In genomic region chr2:55419514-55420243, GRCh38 we compare ENCODE assay signal across 8 cellular contexts. TPM values are rescaled to one million over a fixed set of nuclear protein-coding genes. Genes with fewer than 3 reads are reported as not detected.
DNase-seq lines count a peak whose midpoint lies in the region; ATAC-seq, FAIRE-seq and TF ChIP-seq lines count a peak whose summit lies in the region.

TSS of gene CCDC88A (minus strand) at chr2:55419856. CDS start at chr2:55419079, 777 bp downstream.

- FAIRE-seq in GM19239 (lab: Jason Lieb, UNC) = peak; percentile 66

- no peaks in the 10 kb centered on the region for H3K9me3 ChIP-seq in BE2C

- DNase-seq in BE2C (peak; percentile 90), GM19239 (ENCODE audit: insufficient read length, low spot score) (peak; percentile 59), NCI-H524 (lab: John Stamatoyannopoulos, UW) (peak; percentile 94 to 97), coronary artery (ENCODE audit: low spot score) (peak; percentile 97), left colon (peak; percentile 93 to 94)
- peak; percentile 83 to 85 for DNase-seq in activated CD4-positive, alpha-beta T cell treated with anti-CD3 and anti-CD28 coated beads for 4 hours
- DNase-seq in stimulated activated CD4-positive, alpha-beta T cell treated with anti-CD3 and anti-CD28 coated beads, Interleukin-1b, Interleukin-23, amount 100 ng/mL, for 4 hours (ENCODE audit: low read depth in 2 of 2) = peak; percentile 81 to 87

- ATAC-seq in HG03442 (IDR thresholded peaks at IDR 0.05; ENCODE audit: unreplicated experiment) = peak; percentile 75
- peak; percentile 99 for ATAC-seq in left colon

- H3K27ac ChIP-seq in coronary artery = peak within 1 kb of the TSS; percentile 93 to 95

- no peaks in the 10 kb centered on the region for H3K27me3 ChIP-seq in BE2C

- H3K36me3 ChIP-seq in BE2C = no peaks in the 10 kb centered on the region

- peak within 1 kb of the TSS; percentile 84 for H3K4me3 ChIP-seq in BE2C (ENCODE audit: low read depth, low read length)
- H3K4me3 ChIP-seq in coronary artery = peak within 1 kb of the TSS; percentile 93

- H3K4me1 ChIP-seq in BE2C = no peaks in the 10 kb centered on the region

- no peak for TF ChIP-seq CTCF in BE2C (IDR thresholded peaks at IDR 0.05; ENCODE audit: low read depth, low read length)
- TF ChIP-seq CTCF in coronary artery (IDR thresholded peaks at IDR 0.05) = peak; percentile 25

- intact Hi-C loops in left colon (cut with DNase I, micrococcal nuclease) = no loop called here

RNA-seq across cellular contexts. Expression of gene CCDC88A, which starts in this region (rescaled TPM):
- 10.1 TPM for polyA plus RNA-seq in BE2C (2012; ENCODE audit: insufficient read depth, insufficient read length, low read depth)
- total RNA-seq in left colon = 10 to 100 TPM in 1 of 2 donors, 1 to 10 TPM in 1; 5.5 to 13.4 TPM

Comparison
In these comparisons a context has a peak if more than half of its experiments do, and no peak if none do; other contexts are left out.
1. Peak in every context shown above with its lines: DNase-seq, ATAC-seq, H3K4me3 ChIP-seq and H3K27ac ChIP-seq.